In the genomic region with DNA sequence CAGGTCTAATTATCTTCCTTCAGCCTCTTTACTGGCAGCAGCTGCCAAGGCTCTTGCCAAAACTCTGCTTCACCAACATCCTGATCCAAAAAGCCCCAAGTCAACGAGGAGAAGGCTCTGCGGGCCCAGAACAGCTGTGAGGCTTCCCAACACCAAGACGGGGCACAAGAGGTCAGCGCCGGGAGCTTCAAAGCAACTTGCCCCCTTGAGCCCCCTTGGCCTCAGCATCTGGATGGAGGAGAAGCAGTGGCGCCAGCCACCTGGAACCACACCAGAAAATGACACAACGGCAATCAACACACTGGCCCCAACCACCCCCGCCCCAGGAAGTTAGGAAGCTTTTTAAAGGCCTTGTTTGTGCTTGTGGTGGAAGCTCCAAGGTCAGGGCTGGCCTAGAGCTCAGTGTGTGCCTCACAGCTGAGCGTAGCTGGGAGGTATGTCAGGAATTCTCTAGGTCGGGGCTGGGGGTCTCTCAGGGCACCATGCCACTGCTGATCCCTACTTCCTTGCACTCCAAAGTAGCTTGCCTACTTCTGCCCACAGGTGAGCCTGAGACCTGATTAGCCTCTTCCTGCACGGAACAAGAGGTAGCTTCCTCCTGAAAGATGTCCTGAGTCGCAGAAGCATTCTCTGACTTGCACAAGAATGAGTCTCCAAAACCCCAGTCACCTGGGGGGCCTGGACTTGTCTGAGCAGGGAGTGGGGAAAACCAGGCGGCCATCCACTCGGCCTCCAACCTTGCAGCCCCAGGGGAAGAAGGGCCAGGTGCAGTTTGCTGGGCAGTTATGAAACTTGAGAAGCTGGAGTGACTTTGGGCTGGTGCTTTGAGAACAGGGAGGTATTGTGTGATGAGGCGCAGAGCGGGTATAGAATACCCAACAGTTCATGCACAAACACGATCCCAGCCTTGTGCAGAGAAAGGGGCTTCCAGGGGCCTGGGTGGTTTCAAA, we compare ENCODE assay signal across 8 cellular contexts. TPM values are rescaled to one million over a fixed set of nuclear protein-coding genes. Genes with fewer than 3 reads are reported as not detected.
A peak's percentile ranks its signal among the peaks of the same experiment; 100 is the strongest.
DNase-seq lines count a peak whose midpoint lies in the region; ATAC-seq and TF ChIP-seq lines count a peak whose summit lies in the region.

No MANE protein-coding gene starts in this region.

- no peaks in the 10 kb centered on the region for H3K9me3 Mint-ChIP-seq in endothelial cell (ENCODE audit: unreplicated experiment)

- peaks cover 84% of the 10 kb centered on the region for H3K4me1 ChIP-seq in left ventricle myocardium inferior

- peaks cover 19% of the 10 kb centered on the region for H3K4me1 Mint-ChIP-seq in endothelial cell (ENCODE audit: unreplicated experiment)

- no peaks in the 10 kb centered on the region for H3K9me3 ChIP-seq in left ventricle myocardium inferior (replicated peaks)

- no peaks in the 10 kb centered on the region for H3K36me3 ChIP-seq in left ventricle myocardium inferior

- H3K4me3 ChIP-seq in left ventricle myocardium inferior (no peak overlapping the region), skin epidermis (no peak overlapping the region)

- intact Hi-C loops in left ventricle myocardium inferior (cut with micrococcal nuclease): loop anchor here (10.0 kb wide), 1 partner anchor 73 kb away; no protein-coding TSS in a partner anchor

- TF ChIP-seq CTCF in left ventricle myocardium inferior (IDR thresholded peaks at IDR 0.05; ENCODE audit: borderline replicate concordance): no peak
- TF ChIP-seq CTCF in endothelial cell (IDR thresholded peaks at IDR 0.05; ENCODE audit: unreplicated experiment): no peak
- no peak for TF ChIP-seq CTCF in GM20000 (IDR thresholded peaks at IDR 0.05; ENCODE audit: extremely low read depth, missing control alignments)

- DNase-seq in HuH-7 (ENCODE audit: low spot score) (peak; percentile 62), RPMI8226 (peak; percentile 25), left ventricle myocardium inferior (peak; percentile 83), endothelial cell (ENCODE audit: low spot score) (no peak), GM20000 (ENCODE audit: low spot score) (no peak), RKO (ENCODE audit: low spot score) (no peak)

- no peaks in the 10 kb centered on the region for H3K36me3 Mint-ChIP-seq in endothelial cell (ENCODE audit: low read depth, unreplicated experiment)

- H3K27ac Mint-ChIP-seq in endothelial cell (ENCODE audit: unreplicated experiment): no peak overlapping the region

- ATAC-seq in GM18502 (IDR thresholded peaks at IDR 0.05; ENCODE audit: poor library complexity, unreplicated experiment): no peak

- H3K27ac ChIP-seq in left ventricle myocardium inferior (replicated peaks): peak overlapping the region; percentile 85
- H3K27ac ChIP-seq in skin epidermis: peak overlapping the region in 20 of 21 experiments; percentile 35 to 85 (median 74)

- no peak overlapping the region for H3K4me3 Mint-ChIP-seq in endothelial cell (ENCODE audit: unreplicated experiment)

- no peaks in the 10 kb centered on the region for H3K27me3 Mint-ChIP-seq in endothelial cell (ENCODE audit: unreplicated experiment)

- H3K27me3 ChIP-seq in left ventricle myocardium inferior (ENCODE audit: low read depth): no peaks in the 10 kb centered on the region

RNA-seq across cellular contexts. Expression of a gene that starts 9.8 kb away (rescaled TPM):
- total RNA-seq in left ventricle myocardium inferior (205 TPM), endothelial cell (ENCODE audit: unreplicated experiment) (252 TPM)

RNA-seq across cellular contexts. Expression of a gene that starts 42.1 kb away (rescaled TPM):
- total RNA-seq in left ventricle myocardium inferior (49.7 TPM), endothelial cell (ENCODE audit: unreplicated experiment) (45.0 TPM)

Comparison
In these comparisons a context has a peak if more than half of its experiments do, and no peak if none do; other contexts are left out.
1. DNase-seq: peak in HuH-7 (single experiment), RPMI8226 (single experiment) and left ventricle myocardium inferior (single experiment); none in endothelial cell (single experiment), GM20000 (single experiment) and RKO (single experiment).